1 cellular context compared by ENCODE assay signal in the genomic region with DNA sequence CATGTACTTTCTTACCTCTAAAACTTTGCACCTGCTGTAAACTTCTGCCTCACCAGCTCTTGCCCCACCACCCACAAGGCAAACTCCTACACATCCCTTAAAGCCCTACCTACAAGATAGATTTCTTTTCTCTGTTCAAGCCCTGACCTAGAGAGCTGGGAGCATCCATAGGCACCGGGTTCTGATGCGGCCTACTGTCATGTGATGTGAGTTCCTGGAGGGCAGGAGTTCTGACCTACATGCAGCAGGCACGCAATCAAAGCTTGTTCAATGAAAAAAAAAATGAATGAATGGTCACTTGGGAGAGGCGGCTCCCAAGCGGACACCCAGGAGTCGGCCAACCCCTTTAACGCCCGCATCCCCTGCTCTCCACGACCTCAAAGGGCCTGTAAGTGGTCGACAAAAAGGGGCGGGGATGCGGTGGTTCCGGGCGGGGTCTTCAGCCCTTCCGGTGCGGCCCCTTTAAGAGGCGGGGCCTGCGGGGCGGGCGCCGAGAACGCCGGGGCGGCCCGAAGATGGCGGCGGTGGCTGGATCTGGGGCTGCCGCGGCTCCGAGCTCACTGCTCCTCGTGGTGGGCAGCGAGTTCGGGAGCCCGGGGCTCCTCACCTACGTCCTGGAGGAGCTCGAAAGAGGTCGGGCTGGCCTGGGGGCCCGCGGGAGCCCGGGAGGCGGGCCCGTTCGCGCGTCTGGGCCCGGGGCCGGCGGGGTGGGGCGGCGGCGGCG.
TF ChIP-seq lines count a peak whose summit lies in the region.

A gene with protein sequence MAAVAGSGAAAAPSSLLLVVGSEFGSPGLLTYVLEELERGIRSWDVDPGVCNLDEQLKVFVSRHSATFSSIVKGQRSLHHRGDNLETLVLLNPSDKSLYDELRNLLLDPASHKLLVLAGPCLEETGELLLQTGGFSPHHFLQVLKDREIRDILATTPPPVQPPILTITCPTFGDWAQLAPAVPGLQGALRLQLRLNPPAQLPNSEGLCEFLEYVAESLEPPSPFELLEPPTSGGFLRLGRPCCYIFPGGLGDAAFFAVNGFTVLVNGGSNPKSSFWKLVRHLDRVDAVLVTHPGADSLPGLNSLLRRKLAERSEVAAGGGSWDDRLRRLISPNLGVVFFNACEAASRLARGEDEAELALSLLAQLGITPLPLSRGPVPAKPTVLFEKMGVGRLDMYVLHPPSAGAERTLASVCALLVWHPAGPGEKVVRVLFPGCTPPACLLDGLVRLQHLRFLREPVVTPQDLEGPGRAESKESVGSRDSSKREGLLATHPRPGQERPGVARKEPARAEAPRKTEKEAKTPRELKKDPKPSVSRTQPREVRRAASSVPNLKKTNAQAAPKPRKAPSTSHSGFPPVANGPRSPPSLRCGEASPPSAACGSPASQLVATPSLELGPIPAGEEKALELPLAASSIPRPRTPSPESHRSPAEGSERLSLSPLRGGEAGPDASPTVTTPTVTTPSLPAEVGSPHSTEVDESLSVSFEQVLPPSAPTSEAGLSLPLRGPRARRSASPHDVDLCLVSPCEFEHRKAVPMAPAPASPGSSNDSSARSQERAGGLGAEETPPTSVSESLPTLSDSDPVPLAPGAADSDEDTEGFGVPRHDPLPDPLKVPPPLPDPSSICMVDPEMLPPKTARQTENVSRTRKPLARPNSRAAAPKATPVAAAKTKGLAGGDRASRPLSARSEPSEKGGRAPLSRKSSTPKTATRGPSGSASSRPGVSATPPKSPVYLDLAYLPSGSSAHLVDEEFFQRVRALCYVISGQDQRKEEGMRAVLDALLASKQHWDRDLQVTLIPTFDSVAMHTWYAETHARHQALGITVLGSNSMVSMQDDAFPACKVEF (plus strand): TSS at position 493 of the 724 bp plus-strand sequence. CDS start 23 bp downstream, at position 516.

TF ChIP-seq in K562, 482 proteins besides CTCF, POLR2A, EP300 and RAD21 (continued from another document):
- TF ChIP-seq, protein P1, sequence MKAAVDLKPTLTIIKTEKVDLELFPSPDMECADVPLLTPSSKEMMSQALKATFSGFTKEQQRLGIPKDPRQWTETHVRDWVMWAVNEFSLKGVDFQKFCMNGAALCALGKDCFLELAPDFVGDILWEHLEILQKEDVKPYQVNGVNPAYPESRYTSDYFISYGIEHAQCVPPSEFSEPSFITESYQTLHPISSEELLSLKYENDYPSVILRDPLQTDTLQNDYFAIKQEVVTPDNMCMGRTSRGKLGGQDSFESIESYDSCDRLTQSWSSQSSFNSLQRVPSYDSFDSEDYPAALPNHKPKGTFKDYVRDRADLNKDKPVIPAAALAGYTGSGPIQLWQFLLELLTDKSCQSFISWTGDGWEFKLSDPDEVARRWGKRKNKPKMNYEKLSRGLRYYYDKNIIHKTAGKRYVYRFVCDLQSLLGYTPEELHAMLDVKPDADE (conservative IDR thresholded peaks at IDR 0.05; ENCODE audit: control insufficient read depth, low read depth, low read length): no peak; the same call in 1 of the 2 replicates
- TF ChIP-seq ZSCAN32 (CRISPR knock-in tag; IDR thresholded peaks at IDR 0.05): no peak
- no peak for TF ChIP-seq RBM17 (IDR thresholded peaks at IDR 0.05; ENCODE audit: borderline replicate concordance, low read depth, low read length)
- TF ChIP-seq, protein P2, sequence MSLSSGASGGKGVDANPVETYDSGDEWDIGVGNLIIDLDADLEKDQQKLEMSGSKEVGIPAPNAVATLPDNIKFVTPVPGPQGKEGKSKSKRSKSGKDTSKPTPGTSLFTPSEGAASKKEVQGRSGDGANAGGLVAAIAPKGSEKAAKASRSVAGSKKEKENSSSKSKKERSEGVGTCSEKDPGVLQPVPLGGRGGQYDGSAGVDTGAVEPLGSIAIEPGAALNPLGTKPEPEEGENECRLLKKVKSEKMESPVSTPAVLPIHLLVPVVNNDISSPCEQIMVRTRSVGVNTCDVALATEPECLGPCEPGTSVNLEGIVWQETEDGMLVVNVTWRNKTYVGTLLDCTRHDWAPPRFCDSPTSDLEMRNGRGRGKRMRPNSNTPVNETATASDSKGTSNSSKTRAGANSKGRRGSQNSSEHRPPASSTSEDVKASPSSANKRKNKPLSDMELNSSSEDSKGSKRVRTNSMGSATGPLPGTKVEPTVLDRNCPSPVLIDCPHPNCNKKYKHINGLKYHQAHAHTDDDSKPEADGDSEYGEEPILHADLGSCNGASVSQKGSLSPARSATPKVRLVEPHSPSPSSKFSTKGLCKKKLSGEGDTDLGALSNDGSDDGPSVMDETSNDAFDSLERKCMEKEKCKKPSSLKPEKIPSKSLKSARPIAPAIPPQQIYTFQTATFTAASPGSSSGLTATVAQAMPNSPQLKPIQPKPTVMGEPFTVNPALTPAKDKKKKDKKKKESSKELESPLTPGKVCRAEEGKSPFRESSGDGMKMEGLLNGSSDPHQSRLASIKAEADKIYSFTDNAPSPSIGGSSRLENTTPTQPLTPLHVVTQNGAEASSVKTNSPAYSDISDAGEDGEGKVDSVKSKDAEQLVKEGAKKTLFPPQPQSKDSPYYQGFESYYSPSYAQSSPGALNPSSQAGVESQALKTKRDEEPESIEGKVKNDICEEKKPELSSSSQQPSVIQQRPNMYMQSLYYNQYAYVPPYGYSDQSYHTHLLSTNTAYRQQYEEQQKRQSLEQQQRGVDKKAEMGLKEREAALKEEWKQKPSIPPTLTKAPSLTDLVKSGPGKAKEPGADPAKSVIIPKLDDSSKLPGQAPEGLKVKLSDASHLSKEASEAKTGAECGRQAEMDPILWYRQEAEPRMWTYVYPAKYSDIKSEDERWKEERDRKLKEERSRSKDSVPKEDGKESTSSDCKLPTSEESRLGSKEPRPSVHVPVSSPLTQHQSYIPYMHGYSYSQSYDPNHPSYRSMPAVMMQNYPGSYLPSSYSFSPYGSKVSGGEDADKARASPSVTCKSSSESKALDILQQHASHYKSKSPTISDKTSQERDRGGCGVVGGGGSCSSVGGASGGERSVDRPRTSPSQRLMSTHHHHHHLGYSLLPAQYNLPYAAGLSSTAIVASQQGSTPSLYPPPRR (CRISPR knock-in tag; IDR thresholded peaks at IDR 0.05; ENCODE audit: borderline replicate concordance): no peak
- TF ChIP-seq ARHGAP35 (IDR thresholded peaks at IDR 0.05; ENCODE audit: partially characterized antibody): no peak
- TF ChIP-seq ESRRA (IDR thresholded peaks at IDR 0.05; ENCODE audit: borderline replicate concordance, low read depth): no peak; the same call in 1 of the 2 replicates
- TF ChIP-seq CBX8 (IDR thresholded peaks at IDR 0.05; ENCODE audit: borderline replicate concordance, extremely low read depth, low read depth, low read length, poor library complexity, severe bottlenecking): no peak
- TF ChIP-seq, protein P3, sequence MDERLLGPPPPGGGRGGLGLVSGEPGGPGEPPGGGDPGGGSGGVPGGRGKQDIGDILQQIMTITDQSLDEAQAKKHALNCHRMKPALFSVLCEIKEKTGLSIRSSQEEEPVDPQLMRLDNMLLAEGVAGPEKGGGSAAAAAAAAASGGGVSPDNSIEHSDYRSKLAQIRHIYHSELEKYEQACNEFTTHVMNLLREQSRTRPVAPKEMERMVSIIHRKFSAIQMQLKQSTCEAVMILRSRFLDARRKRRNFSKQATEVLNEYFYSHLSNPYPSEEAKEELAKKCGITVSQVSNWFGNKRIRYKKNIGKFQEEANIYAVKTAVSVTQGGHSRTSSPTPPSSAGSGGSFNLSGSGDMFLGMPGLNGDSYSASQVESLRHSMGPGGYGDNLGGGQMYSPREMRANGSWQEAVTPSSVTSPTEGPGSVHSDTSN (CRISPR knock-in tag; IDR thresholded peaks at IDR 0.05; ENCODE audit: low read depth): no peak
- TF ChIP-seq, protein P3 (tag; conservative IDR thresholded peaks at IDR 0.05; ENCODE audit: low read depth): no peak
